Comparison of ENCODE assay signal across 25 cellular contexts in genomic region chr4:29867412-29867811, GRCh38.
"Had no signal": no experiment of that assay in that cellular context is flagged by ENCODE, and none has a peak within 500 bp of the region (broad histone marks: within the 10 kb centered on the region; RNA-seq: fewer than 3 reads in every experiment).

No MANE protein-coding gene starts in this region.

- ATAC-seq: esophagus mucosa; gastroesophageal sphincter; heart left ventricle; left lobe of liver; natural killer cell; sciatic nerve; stimulated activated naive CD8-positive, alpha-beta T cell treated with anti-CD3 and anti-CD28 coated beads, Interleukin-15, amount 100 ng/mL, for 72 hours had no signal

- H3K9ac ChIP-seq: neural progenitor cell had no signal

- H2AFZ ChIP-seq: hepatocyte, neural progenitor cell had no signal

- DNase-seq: dorsolateral prefrontal cortex; effector CD4-positive, alpha-beta T cell; foreskin fibroblast; heart left ventricle; kidney; natural killer cell; stimulated activated CD4-positive, alpha-beta T cell treated with anti-CD3 and anti-CD28 coated beads, Interleukin-12 subunit alpha, Interleukin-12 subunit beta, amount 100 ng/mL, for 4 hours; stimulated activated CD4-positive, alpha-beta T cell treated with anti-CD3 and anti-CD28 coated beads, Interleukin-1b, Interleukin-23, amount 100 ng/mL, for 48 hours; stimulated activated CD4-positive, alpha-beta T cell treated with anti-CD3 and anti-CD28 coated beads, Interleukin-4, amount 100 ng/mL, for 1 hour; stimulated activated CD8-positive, alpha-beta memory T cell treated with anti-CD3 and anti-CD28 coated beads, Interleukin-4, amount 100 ng/mL, for 48 hours; stimulated activated naive CD4-positive, alpha-beta T cell; stimulated activated naive CD8-positive, alpha-beta T cell treated with anti-CD3 and anti-CD28 coated beads, Interleukin-15, amount 100 ng/mL, for 72 hours; transverse colon had no signal

- H3K27ac ChIP-seq: dorsolateral prefrontal cortex, epithelial cell of prostate, gastroesophageal sphincter, heart left ventricle, hepatocyte, neural progenitor cell, prostate gland, right atrium auricular region, suprapubic skin, transverse colon had no signal

- H3K4me1 ChIP-seq: gastroesophageal sphincter, heart left ventricle, neural progenitor cell, prostate gland, right atrium auricular region, suprapubic skin, transverse colon had no signal

- H3K4me2 ChIP-seq: hepatocyte, neural progenitor cell, smooth muscle cell had no signal

- H3K4me3 ChIP-seq: dorsolateral prefrontal cortex, gastroesophageal sphincter, heart left ventricle, hepatocyte, lung, neural progenitor cell, prostate gland, right atrium auricular region, smooth muscle cell, suprapubic skin, transverse colon had no signal

- H3K27me3 ChIP-seq: dorsolateral prefrontal cortex, gastroesophageal sphincter, heart left ventricle, hepatocyte, neural progenitor cell, right atrium auricular region, suprapubic skin, transverse colon had no signal

- H3K36me3 ChIP-seq: gastroesophageal sphincter, heart left ventricle, neural progenitor cell, prostate gland, right atrium auricular region, suprapubic skin, transverse colon had no signal

- H3K9me3 ChIP-seq: prostate gland, suprapubic skin had no signal

- H3K79me2 ChIP-seq: hepatocyte had no signal
